25 cellular contexts compared by ENCODE assay signal in genomic region chr10:1301138-1301537, GRCh38.
DNase-seq lines count a peak whose midpoint lies in the region; ATAC-seq and TF ChIP-seq lines count a peak whose summit lies in the region.
"Had no signal": no experiment of that assay in that cellular context is flagged by ENCODE, and none has a peak within 500 bp of the region (broad histone marks: within the 10 kb centered on the region; RNA-seq: fewer than 3 reads in every experiment).

No MANE protein-coding gene starts in this region.

- no peak for TF ChIP-seq CTCF in MCF 10A (IDR thresholded peaks at IDR 0.05; ENCODE audit: unreplicated experiment)
- TF ChIP-seq CTCF in breast epithelium (IDR thresholded peaks at IDR 0.05), result no peak
- TF ChIP-seq CTCF in foreskin keratinocyte (conservative IDR thresholded peaks at IDR 0.05), result peak; percentile 51
- no peak for TF ChIP-seq CTCF in left ventricle myocardium inferior (IDR thresholded peaks at IDR 0.05; ENCODE audit: borderline replicate concordance)

- no peak overlapping the region for H3K27ac Mint-ChIP-seq in MCF 10A (ENCODE audit: low read depth, unreplicated experiment)
- H3K27ac Mint-ChIP-seq: activated CD4-positive, alpha-beta T cell treated with anti-CD3 and anti-CD28 coated beads, Interleukin-2, amount 10 ng/mL, durations not matched to agents 7 days and 5 days; activated naive CD4-positive, alpha-beta T cell treated with anti-CD3 and anti-CD28 coated beads for 36 hours; immature natural killer cell; stimulated activated naive B cell treated with anti-CD40 and anti-IgM and Interleukin-4, amounts not matched to agents 10 μg/mL and 1 μg/mL and 100 μg/mL, for 72 hours had no signal

- CTCF ChIA-PET in MCF 10A (lab: Yijun Ruan, JAX), result no interaction called here

- POLR2A ChIA-PET in MCF 10A (lab: Yijun Ruan, JAX), result no interaction called here

- H3K4me1 ChIP-seq in breast epithelium (no peaks in the 10 kb centered on the region), foreskin keratinocyte (no peaks in the 10 kb centered on the region), left ventricle myocardium inferior (no peaks in the 10 kb centered on the region)
- H3K4me1 ChIP-seq: left lung had no signal

- no peak for ATAC-seq in foreskin keratinocyte
- ATAC-seq in HG02759 (IDR thresholded peaks at IDR 0.05; ENCODE audit: unreplicated experiment), result no peak
- ATAC-seq: left lung; naive thymus-derived CD8-positive, alpha-beta T cell; stimulated activated naive B cell treated with anti-CD40 and anti-IgM and Interleukin-4, amounts not matched to agents 10 μg/mL and 1 μg/mL and 100 μg/mL, for 72 hours had no signal

- H3K4me1 Mint-ChIP-seq in MCF 10A (ENCODE audit: insufficient read depth, unreplicated experiment), result no peaks in the 10 kb centered on the region
- H3K4me1 Mint-ChIP-seq: stimulated activated naive B cell treated with anti-CD40 and anti-IgM and Interleukin-4, amounts not matched to agents 10 μg/mL and 1 μg/mL and 100 μg/mL, for 72 hours had no signal

- no TSS peak for BruUV-seq in MCF 10A (replicated peaks; lab: Mats Ljungman, UMichigan)

- intact Hi-C loops in MCF 10A (cut with micrococcal nuclease), result no loop called here
- intact Hi-C loops in breast epithelium (cut with DNase I; ENCODE audit: low total_unique reads), result no loop called here
- intact Hi-C loops in left ventricle myocardium inferior (cut with micrococcal nuclease), result no loop called here
- intact Hi-C loops in cardiac septum (cut with DNase I), result no loop called here

- H3K27ac ChIP-seq in breast epithelium (no peak overlapping the region), foreskin keratinocyte (no peak overlapping the region), left ventricle myocardium inferior (replicated peaks) (no peak overlapping the region)
- H3K27ac ChIP-seq: brain microvascular endothelial cell, left lung, testis had no signal

- no peaks in the 10 kb centered on the region for H3K9me3 Mint-ChIP-seq in MCF 10A (ENCODE audit: unreplicated experiment)
- H3K9me3 Mint-ChIP-seq: activated CD4-positive, alpha-beta T cell treated with anti-CD3 and anti-CD28 coated beads, Interleukin-2, amount 10 ng/mL, durations not matched to agents 7 days and 5 days; activated naive CD4-positive, alpha-beta T cell treated with anti-CD3 and anti-CD28 coated beads for 36 hours; immature natural killer cell; stimulated activated naive B cell treated with anti-CD40 and anti-IgM and Interleukin-4, amounts not matched to agents 10 μg/mL and 1 μg/mL and 100 μg/mL, for 72 hours had no signal

- TF ChIP-seq POLR2A in breast epithelium (IDR thresholded peaks at IDR 0.05), result no peak
- TF ChIP-seq POLR2A in erythroblast (IDR thresholded peaks at IDR 0.05; ENCODE audit: low read length), result no peak

- no peaks in the 10 kb centered on the region for H3K9me3 ChIP-seq in breast epithelium
- no peaks in the 10 kb centered on the region for H3K9me3 ChIP-seq in left ventricle myocardium inferior (replicated peaks)
- H3K9me3 ChIP-seq: left lung, testis had no signal

- DNase-seq in MCF 10A (ENCODE audit: unreplicated experiment) (peak; percentile 13), breast epithelium (ENCODE audit: low spot score in 2 of 2) (no peak), NCI-H748 (lab: John Stamatoyannopoulos, UW; ENCODE audit: unreplicated experiment) (peak; percentile 36), foreskin keratinocyte (no peak), left ventricle myocardium inferior (no peak), erythroblast (lab: John Stamatoyannopoulos, UW) (no peak), cardiac septum (ENCODE audit: low spot score) (no peak)
- DNase-seq: activated CD4-positive, alpha-beta T cell treated with anti-CD3 and anti-CD28 coated beads, Interleukin-2, amount 10 ng/mL, durations not matched to agents 7 days and 5 days; activated naive CD4-positive, alpha-beta T cell treated with anti-CD3 and anti-CD28 coated beads for 36 hours; brain microvascular endothelial cell; C1 segment of cervical spinal cord; effector memory CD4-positive, alpha-beta T cell; foreskin melanocyte; immature natural killer cell; KG1; left lung; naive thymus-derived CD8-positive, alpha-beta T cell; NCI-H1048; NCI-H2107; NCI-H510A; occipital lobe; stimulated activated CD4-positive, alpha-beta T cell treated with anti-CD3 and anti-CD28 coated beads, Interleukin-4, amount 100 ng/mL, for 1 hour; stimulated activated naive B cell treated with anti-CD40 and anti-IgM and Interleukin-4, amounts not matched to agents 10 μg/mL and 1 μg/mL and 100 μg/mL, for 72 hours; testis had no signal

- peaks cover 0 to 11% of the 10 kb centered on the region in 2 donors for H3K27me3 ChIP-seq in breast epithelium
- no peaks in the 10 kb centered on the region for H3K27me3 ChIP-seq in foreskin keratinocyte
- peaks cover 56% of the 10 kb centered on the region for H3K27me3 ChIP-seq in left ventricle myocardium inferior (ENCODE audit: low read depth)
- H3K27me3 ChIP-seq: brain microvascular endothelial cell, testis had no signal

- H3K36me3 ChIP-seq in breast epithelium (no peaks in the 10 kb centered on the region), left ventricle myocardium inferior (no peaks in the 10 kb centered on the region)
- H3K36me3 ChIP-seq: brain microvascular endothelial cell, left lung had no signal

- no peak overlapping the region for H3K4me3 Mint-ChIP-seq in MCF 10A (ENCODE audit: unreplicated experiment)
- H3K4me3 Mint-ChIP-seq: activated CD4-positive, alpha-beta T cell treated with anti-CD3 and anti-CD28 coated beads, Interleukin-2, amount 10 ng/mL, durations not matched to agents 7 days and 5 days; activated naive CD4-positive, alpha-beta T cell treated with anti-CD3 and anti-CD28 coated beads for 36 hours; immature natural killer cell; naive thymus-derived CD8-positive, alpha-beta T cell; stimulated activated naive B cell treated with anti-CD40 and anti-IgM and Interleukin-4, amounts not matched to agents 10 μg/mL and 1 μg/mL and 100 μg/mL, for 72 hours had no signal

- H3K36me3 Mint-ChIP-seq in MCF 10A (ENCODE audit: insufficient read depth, unreplicated experiment), result no peaks in the 10 kb centered on the region
- H3K36me3 Mint-ChIP-seq: immature natural killer cell; naive thymus-derived CD8-positive, alpha-beta T cell; stimulated activated naive B cell treated with anti-CD40 and anti-IgM and Interleukin-4, amounts not matched to agents 10 μg/mL and 1 μg/mL and 100 μg/mL, for 72 hours had no signal

- H3K27me3 Mint-ChIP-seq in MCF 10A (ENCODE audit: insufficient read depth, unreplicated experiment), result peaks cover 36% of the 10 kb centered on the region

- no peak overlapping the region for H3K4me3 ChIP-seq in breast epithelium
- H3K4me3 ChIP-seq in left ventricle myocardium inferior, result no peak overlapping the region
- H3K4me3 ChIP-seq: left lung, testis had no signal

Comparison
In these comparisons a context has a peak if more than half of its experiments do, and no peak if none do; other contexts are left out.
1. DNase-seq: peak in MCF 10A (single experiment) and NCI-H748 (single experiment); none in breast epithelium (0 of 2), foreskin keratinocyte (0 of 2), left ventricle myocardium inferior (single experiment), erythroblast (0 of 2) and cardiac septum (single experiment).